Comparison of ENCODE assay signal across 15 cellular contexts in genomic region chr6:51473996-51474975, GRCh38.
DNase-seq lines count a peak whose midpoint lies in the region; ATAC-seq, FAIRE-seq and TF ChIP-seq lines count a peak whose summit lies in the region.
"Had no signal": no experiment of that assay in that cellular context is flagged by ENCODE, and none has a peak within 500 bp of the region (broad histone marks: within the 10 kb centered on the region; RNA-seq: fewer than 3 reads in every experiment).

No MANE protein-coding gene starts in this region.

- H3K4me2 ChIP-seq in neural progenitor cell, result no peak overlapping the region
- H3K4me2 ChIP-seq: BLaER1 treated with 17β-estradiol and CSF1 and Interleukin-3, amounts not matched to agents 10 nM and 100 nM; SK-N-SH had no signal

- H3K27ac Mint-ChIP-seq in neural progenitor cell, result no peak overlapping the region

- H3K4me3 ChIP-seq in suprapubic skin, result no peak overlapping the region
- H3K4me3 ChIP-seq in neural progenitor cell, result no peak overlapping the region
- no peak overlapping the region for H3K4me3 ChIP-seq in kidney (ENCODE audit: low read length in 2 of 2)
- H3K4me3 ChIP-seq: BLaER1 treated with 17β-estradiol and CSF1 and Interleukin-3, amounts not matched to agents 10 nM and 100 nM had no signal

- H3K4me1 Mint-ChIP-seq in neural progenitor cell, result peaks cover 33% of the 10 kb centered on the region

- H3K36me3 ChIP-seq in suprapubic skin (no peaks in the 10 kb centered on the region), neural progenitor cell (no peaks in the 10 kb centered on the region), kidney (ENCODE audit: control insufficient read depth in 1 of 2, insufficient read depth in 2 of 2, low read length in 2 of 2) (no peaks in the 10 kb centered on the region)
- H3K36me3 ChIP-seq: BLaER1 treated with 17β-estradiol and CSF1 and Interleukin-3, amounts not matched to agents 10 nM and 100 nM had no signal

- no peak for TF ChIP-seq CTCF in suprapubic skin (IDR thresholded peaks at IDR 0.05)
- no peak for TF ChIP-seq CTCF in neural progenitor cell (IDR thresholded peaks at IDR 0.05)
- no peak for TF ChIP-seq CTCF in kidney (IDR thresholded peaks at IDR 0.05; ENCODE audit: borderline replicate concordance, extremely low read depth, insufficient read depth)

- peaks cover 38% of the 10 kb centered on the region for H3K27me3 Mint-ChIP-seq in neural progenitor cell (ENCODE audit: insufficient read depth, low read depth)

- DNase-seq in NCI-H1105 treated with DMSO at 0.1 percent for 48 hours (lab: John Stamatoyannopoulos, UW), result peak; percentile 46
- DNase-seq in NCI-H1105 (lab: John Stamatoyannopoulos, UW), result no peak
- DNase-seq in NCI-H69 (lab: John Stamatoyannopoulos, UW), result peak; percentile 67
- no peak for DNase-seq in suprapubic skin (ENCODE audit: low spot score in 2 of 2)
- no peak for DNase-seq in neural progenitor cell (ENCODE audit: low spot score)
- DNase-seq in kidney, result no peak
- DNase-seq: DMS 273 treated with DMSO at 0.1 percent for 48 hours, H9, NCI-H1694, NCI-H524, SK-N-SH had no signal

- ATAC-seq in esophagus mucosa (peak; percentile 25), GM21423 (IDR thresholded peaks at IDR 0.05; ENCODE audit: unreplicated experiment) (no peak)

- H3K79me2 ChIP-seq in neural progenitor cell (ENCODE audit: low read depth), result no peaks in the 10 kb centered on the region

- H3K27ac ChIP-seq in suprapubic skin (peak overlapping the region; percentile 26), neural progenitor cell (no peak overlapping the region), kidney (ENCODE audit: low read depth in 2 of 2, low read length in 2 of 2) (no peak overlapping the region)
- H3K27ac ChIP-seq: BLaER1 treated with 17β-estradiol and CSF1 and Interleukin-3, amounts not matched to agents 10 nM and 100 nM; RWPE1 had no signal

- no peak for TF ChIP-seq POLR2A in suprapubic skin (IDR thresholded peaks at IDR 0.05)

- H3K9ac ChIP-seq in neural progenitor cell, result no peak overlapping the region
- H3K9ac ChIP-seq in kidney (ENCODE audit: low read length in 2 of 2), result no peak overlapping the region
- H3K9ac ChIP-seq: BLaER1 treated with 17β-estradiol and CSF1 and Interleukin-3, amounts not matched to agents 10 nM and 100 nM; SK-N-SH had no signal

- H3K4me3 Mint-ChIP-seq in neural progenitor cell, result no peak overlapping the region
- H3K4me3 Mint-ChIP-seq: H9 had no signal

- intact Hi-C loops in kidney (cut with DNase I), result no loop called here

- H3F3A ChIP-seq in neural progenitor cell (ENCODE audit: low read depth), result peaks cover 27% of the 10 kb centered on the region

- H3K4me1 ChIP-seq in suprapubic skin (peaks cover 7% of the 10 kb centered on the region), neural progenitor cell (peaks cover 41% of the 10 kb centered on the region), kidney (ENCODE audit: control insufficient read depth in 1 of 2, insufficient read depth in 1 of 2, low read depth in 1 of 2, low read length in 2 of 2) (no peaks in the 10 kb centered on the region)
- H3K4me1 ChIP-seq: BLaER1 treated with 17β-estradiol and CSF1 and Interleukin-3, amounts not matched to agents 10 nM and 100 nM had no signal

- H3K27me3 ChIP-seq in suprapubic skin, result no peaks in the 10 kb centered on the region
- H3K27me3 ChIP-seq in neural progenitor cell, result no peaks in the 10 kb centered on the region
- H3K27me3 ChIP-seq: BLaER1 treated with 17β-estradiol and CSF1 and Interleukin-3, amounts not matched to agents 10 nM and 100 nM had no signal

- H3K36me3 Mint-ChIP-seq in neural progenitor cell, result no peaks in the 10 kb centered on the region

- H4K20me1 ChIP-seq in neural progenitor cell (ENCODE audit: low read depth), result peaks cover 4% of the 10 kb centered on the region
- H4K20me1 ChIP-seq: BLaER1 treated with 17β-estradiol and CSF1 and Interleukin-3, amounts not matched to agents 10 nM and 100 nM had no signal

- peaks cover 10% of the 10 kb centered on the region for H3K9me3 Mint-ChIP-seq in neural progenitor cell
- H3K9me3 Mint-ChIP-seq: H9 had no signal

- H2AFZ ChIP-seq in neural progenitor cell (replicated peaks), result no peak overlapping the region

- no peak for TF ChIP-seq EP300 in suprapubic skin (IDR thresholded peaks at IDR 0.05)

- FAIRE-seq in kidney (lab: Jason Lieb, UNC), result no peak

- H3K9me3 ChIP-seq in suprapubic skin (no peaks in the 10 kb centered on the region), neural progenitor cell (ENCODE audit: low read depth) (no peaks in the 10 kb centered on the region), kidney (ENCODE audit: control insufficient read depth in 1 of 2, low read length in 2 of 2) (no peaks in the 10 kb centered on the region)
- H3K9me3 ChIP-seq: BLaER1 treated with 17β-estradiol and CSF1 and Interleukin-3, amounts not matched to agents 10 nM and 100 nM; SK-N-SH had no signal

- 40% methylated on average over 9 of the region's 9 CpGs for WGBS in suprapubic skin

Comparison
In these comparisons a context has a peak if more than half of its experiments do, and no peak if none do; other contexts are left out.
1. DNase-seq: peak in NCI-H1105 treated with DMSO at 0.1 percent for 48 hours (single experiment) and NCI-H69 (single experiment); none in NCI-H1105 (single experiment), suprapubic skin (0 of 2), neural progenitor cell (single experiment) and kidney (single experiment).